Comparison of ENCODE assay signal across 8 cellular contexts in the genomic region with DNA sequence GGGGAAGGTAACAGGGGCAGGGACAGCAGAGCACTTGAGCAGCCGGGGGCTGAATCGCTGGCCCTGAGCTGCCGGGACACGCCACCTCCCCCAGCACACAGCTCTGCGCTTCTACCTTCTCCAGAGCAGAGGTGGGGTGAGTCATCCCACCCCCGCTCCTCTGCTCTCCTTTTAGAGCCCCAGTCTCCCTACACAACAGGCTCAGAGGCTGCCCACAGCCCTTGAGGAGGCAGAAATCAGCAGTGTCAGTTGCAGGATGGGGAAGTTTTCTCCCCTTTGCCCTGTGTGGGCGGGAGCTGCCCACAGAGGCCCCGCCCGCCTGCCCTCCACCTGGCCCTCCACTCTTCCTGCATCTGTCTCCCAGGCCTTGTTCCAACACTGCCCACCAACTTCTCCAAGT.
A peak's percentile ranks its signal among the peaks of the same experiment; 100 is the strongest.
DNase-seq lines count a peak whose midpoint lies in the region; ATAC-seq and TF ChIP-seq lines count a peak whose summit lies in the region.
"Had no signal": no experiment of that assay in that cellular context is flagged by ENCODE, and none has a peak within 500 bp of the region (broad histone marks: within the 10 kb centered on the region; RNA-seq: fewer than 3 reads in every experiment).

No MANE protein-coding gene starts in this region.

- peaks cover 13% of the 10 kb centered on the region for H3F3A ChIP-seq in SU-DHL-6 (ENCODE audit: insufficient read depth)

- no peaks in the 10 kb centered on the region for H3K9me2 ChIP-seq in SU-DHL-6 (replicated peaks; ENCODE audit: insufficient read depth, low read length)

- H3K79me2 ChIP-seq in SU-DHL-6 (ENCODE audit: insufficient read depth, low read length), result no peaks in the 10 kb centered on the region

- no peak for TF ChIP-seq CTCF in SU-DHL-6 (IDR thresholded peaks at IDR 0.05; ENCODE audit: insufficient read depth, low read length, poor library complexity, severe bottlenecking)
- no peak for TF ChIP-seq CTCF in natural killer cell (IDR thresholded peaks at IDR 0.05)
- TF ChIP-seq CTCF in upper lobe of right lung (IDR thresholded peaks at IDR 0.05), result no peak
- TF ChIP-seq CTCF in progenitor cell of endocrine pancreas (IDR thresholded peaks at IDR 0.05; ENCODE audit: unreplicated experiment), result no peak

- H3K27ac Mint-ChIP-seq in natural killer cell (peak overlapping the region; percentile 70 to 85), progenitor cell of endocrine pancreas (no peak overlapping the region)

- H3K27me3 ChIP-seq in SU-DHL-6 (ENCODE audit: low read length) (no peaks in the 10 kb centered on the region), upper lobe of right lung (no peaks in the 10 kb centered on the region)

- no peaks in the 10 kb centered on the region for H3K27me3 Mint-ChIP-seq in natural killer cell (ENCODE audit: low read depth in 2 of 2)
- H3K27me3 Mint-ChIP-seq in progenitor cell of endocrine pancreas, result no peaks in the 10 kb centered on the region

- H2AFZ ChIP-seq in SU-DHL-6 (ENCODE audit: low read depth, low read length, severe bottlenecking), result no peak overlapping the region

- H3K9me3 ChIP-seq in SU-DHL-6 (ENCODE audit: insufficient read depth, low read length) (no peaks in the 10 kb centered on the region), upper lobe of right lung (no peaks in the 10 kb centered on the region)
- H3K9me3 ChIP-seq: thoracic aorta had no signal

- H4K20me1 ChIP-seq in SU-DHL-6 (ENCODE audit: low read depth, low read length), result no peaks in the 10 kb centered on the region

- H3K9me3 Mint-ChIP-seq in natural killer cell (no peaks in the 10 kb centered on the region), progenitor cell of endocrine pancreas (ENCODE audit: low read depth) (no peaks in the 10 kb centered on the region)

- H3K9ac ChIP-seq in SU-DHL-6 (ENCODE audit: low read length), result peak overlapping the region; percentile 39; the same call in 1 of the 2 replicates

- ATAC-seq in GM19351 (IDR thresholded peaks at IDR 0.05; ENCODE audit: unreplicated experiment) (peak; percentile 67), HG03196 (IDR thresholded peaks at IDR 0.05; ENCODE audit: unreplicated experiment) (peak; percentile 70), natural killer cell (peak; percentile 37 to 81 (median 42)), upper lobe of right lung (peak; percentile 81)

- H3K4me3 ChIP-seq in SU-DHL-6 (ENCODE audit: insufficient read depth, low read length, poor library complexity, severe bottlenecking), result no peak overlapping the region
- no peak overlapping the region for H3K4me3 ChIP-seq in upper lobe of right lung
- H3K4me3 ChIP-seq: thoracic aorta had no signal

- H3K27ac ChIP-seq in SU-DHL-6 (ENCODE audit: low read depth, low read length) (peak overlapping the region; percentile 85), upper lobe of right lung (no peak overlapping the region)
- H3K27ac ChIP-seq: thoracic aorta had no signal

- H3K4me1 Mint-ChIP-seq in natural killer cell (peaks cover 28 to 31% of the 10 kb centered on the region in 2 donors), progenitor cell of endocrine pancreas (ENCODE audit: low read depth) (no peaks in the 10 kb centered on the region)

- H3K36me3 Mint-ChIP-seq in natural killer cell, result no peaks in the 10 kb centered on the region
- H3K36me3 Mint-ChIP-seq in progenitor cell of endocrine pancreas (ENCODE audit: insufficient read depth), result peaks cover 1% of the 10 kb centered on the region

- H3K36me3 ChIP-seq in SU-DHL-6 (ENCODE audit: low read length) (no peaks in the 10 kb centered on the region), upper lobe of right lung (peaks cover 67% of the 10 kb centered on the region)

- H3K4me1 ChIP-seq in upper lobe of right lung, result peaks cover 10% of the 10 kb centered on the region

- H3K4me3 Mint-ChIP-seq in natural killer cell, result peak overlapping the region; percentile 13
- H3K4me3 Mint-ChIP-seq in progenitor cell of endocrine pancreas (ENCODE audit: low read depth), result no peak overlapping the region

- intact Hi-C loops in natural killer cell (cut with micrococcal nuclease), result loop anchor here (5.0 kb wide), 1 partner anchor 34 kb away; no protein-coding TSS in a partner anchor
- intact Hi-C loops in upper lobe of right lung (cut with DNase I), result no loop called here

- peak; percentile 83 for DNase-seq in astrocyte of the hippocampus (ENCODE audit: low read depth, low spot score)
- no peak for DNase-seq in natural killer cell
- peak; percentile 77 for DNase-seq in upper lobe of right lung
- no peak for DNase-seq in progenitor cell of endocrine pancreas (ENCODE audit: low spot score, unreplicated experiment)

- peak overlapping the region; percentile 39 for H3K4me2 ChIP-seq in SU-DHL-6 (ENCODE audit: low read depth, low read length, poor library complexity, severe bottlenecking)

Comparison
In these comparisons a context has a peak if more than half of its experiments do, and no peak if none do; other contexts are left out.
1. DNase-seq: peak in astrocyte of the hippocampus (single experiment) and upper lobe of right lung (single experiment); none in natural killer cell (single experiment) and progenitor cell of endocrine pancreas (single experiment).
2. Peak in every context shown above with its lines, with median percentiles within 50 percentile points of each other: ATAC-seq.